Comparison of ENCODE assay signal across 20 cellular contexts in the genomic region with DNA sequence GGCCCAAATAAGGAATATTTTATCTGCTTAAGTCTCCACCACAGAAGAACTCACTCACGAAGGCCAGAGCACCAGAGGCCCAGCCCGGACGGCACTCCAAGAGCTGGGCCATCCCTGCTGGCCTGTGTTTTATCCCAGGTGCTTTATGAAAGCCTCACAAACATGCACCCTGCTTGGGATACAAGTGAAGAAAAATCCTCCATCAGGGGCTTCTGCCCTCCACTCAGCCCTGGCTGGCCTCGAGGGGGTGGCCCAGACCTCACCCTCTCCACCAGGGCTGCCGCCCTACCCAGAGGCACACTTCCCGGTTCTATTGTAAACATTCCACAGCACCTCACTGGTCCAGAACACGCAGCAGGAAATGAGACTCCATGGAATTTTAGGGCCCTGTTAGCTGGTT.
"Had no signal": no experiment of that assay in that cellular context is flagged by ENCODE, and none has a peak within 500 bp of the region (broad histone marks: within the 10 kb centered on the region; RNA-seq: fewer than 3 reads in every experiment).

No MANE protein-coding gene starts in this region.

- FAIRE-seq: keratinocyte, pancreas had no signal

- H3K9me3 ChIP-seq: gastrocnemius medialis, pancreas, testis, vagina had no signal

- H3K36me3 ChIP-seq: gastrocnemius medialis, pancreas, right atrium auricular region, vagina had no signal

- DNase-seq: activated CD4-positive, alpha-beta T cell treated with anti-CD3 and anti-CD28 coated beads for 48 hours; activated CD4-positive, alpha-beta T cell treated with anti-CD3 and anti-CD28 coated beads, Interleukin-2, amount 50 U/mL, for 48 hours; activated CD8-positive, alpha-beta memory T cell treated with anti-CD3 and anti-CD28 coated beads, Interleukin-2, amount 50 U/mL, for 48 hours; activated naive CD4-positive, alpha-beta T cell treated with Interleukin-2 at 50 U/mL for 16 hours; activated T-cell treated with anti-CD3 and anti-CD28 coated beads, Interleukin-2, amount 50 U/mL, for 4 hours; cerebellar nuclear complex; effector memory CD4-positive, alpha-beta T cell; gastrocnemius medialis; glutamatergic neuron; naive thymus-derived CD4-positive, alpha-beta T cell; stimulated activated CD4-positive, alpha-beta T cell treated with anti-CD3 and anti-CD28 coated beads, Interleukin-2, amount 100 ng/mL, for 48 hours; stimulated activated naive CD4-positive, alpha-beta T cell treated with Interleukin-2 at 50 U/mL for 16 hours; testis; WERI-Rb-1 had no signal

- H3K4me3 ChIP-seq: coronary artery, gastrocnemius medialis, pancreas, right atrium auricular region, testis, vagina had no signal

- H3K27me3 ChIP-seq: pancreas, right atrium auricular region, testis, vagina had no signal

- H3K27ac ChIP-seq: coronary artery, gastrocnemius medialis, pancreas, right atrium auricular region, testis, vagina, WERI-Rb-1 had no signal

- H3K4me1 ChIP-seq: gastrocnemius medialis had no signal

- ATAC-seq: activated CD4-positive, CD25-positive, alpha-beta regulatory T cell treated with anti-CD3 and anti-CD28 coated beads, Interleukin-2, amount 50 U/mL, for 24 hours; activated T-cell treated with anti-CD3 and anti-CD28 coated beads, Interleukin-2, amount 50 U/mL, for 4 hours; gastrocnemius medialis; naive thymus-derived CD4-positive, alpha-beta T cell; pancreas had no signal
